Comparison of ENCODE assay signal across 10 cellular contexts in genomic region chr2:64731746-64732145, GRCh38.
A peak's percentile ranks its signal among the peaks of the same experiment; 100 is the strongest.
DNase-seq lines count a peak whose midpoint lies in the region; ATAC-seq and TF ChIP-seq lines count a peak whose summit lies in the region.
"Had no signal": no experiment of that assay in that cellular context is flagged by ENCODE, and none has a peak within 500 bp of the region (broad histone marks: within the 10 kb centered on the region; RNA-seq: fewer than 3 reads in every experiment).

No MANE protein-coding gene starts in this region.

- POLR2A ChIA-PET in Panc1 (lab: Charles Lee) = no interaction called here

- BruUV-seq in Panc1 (replicated peaks; lab: Mats Ljungman, UMichigan) = no TSS peak

- intact Hi-C loops in Panc1 (cut with micrococcal nuclease; ENCODE audit: unreplicated experiment) (no loop called here), left ventricle myocardium inferior (cut with micrococcal nuclease) (loop anchor here (10.0 kb wide), 1 partner anchor 133 kb away; no protein-coding TSS in a partner anchor), psoas muscle (cut with DNase I) (loop anchor here in 1 of 2 donors (5.0 kb wide), 1 partner anchor 54 kb away; no protein-coding TSS in a partner anchor)

- H3K4me3 ChIP-seq in DND-41 (ENCODE audit: low read depth in 1 of 2, low read length in 2 of 2) (no peak overlapping the region), Panc1 (ENCODE audit: low read depth in 2 of 2, low read length in 2 of 2) (no peak overlapping the region), left ventricle myocardium inferior (peak overlapping the region; percentile 56), psoas muscle (peak overlapping the region; percentile 57)

- H3K27ac ChIP-seq in DND-41 (ENCODE audit: low read length) = peak overlapping the region; percentile 64; the same call in 1 of the 2 replicates
- H3K27ac ChIP-seq in Panc1 (ENCODE audit: low read length) = peak overlapping the region; percentile 76
- peak overlapping the region; percentile 83 for H3K27ac ChIP-seq in left ventricle myocardium inferior (replicated peaks)
- H3K27ac ChIP-seq in psoas muscle = peak overlapping the region; percentile 60

- H2AFZ ChIP-seq in DND-41 (ENCODE audit: low read depth, low read length) = peak overlapping the region; percentile 69

- 65 to 71% (median 68%) methylated on average over 5 of the region's 5 CpGs for WGBS in psoas muscle, 3 donors

- H3K4me1 ChIP-seq in DND-41 (ENCODE audit: insufficient read depth, low read length) = peaks cover 34% of the 10 kb centered on the region
- H3K4me1 ChIP-seq in Panc1 (ENCODE audit: control insufficient read depth, insufficient read depth, low read length) = peaks cover 47% of the 10 kb centered on the region
- peaks cover 33% of the 10 kb centered on the region for H3K4me1 ChIP-seq in left ventricle myocardium inferior
- H3K4me1 ChIP-seq in psoas muscle = peaks cover 15% of the 10 kb centered on the region

- H3K79me2 ChIP-seq in DND-41 (ENCODE audit: insufficient read depth, low read length) = no peaks in the 10 kb centered on the region

- no peaks in the 10 kb centered on the region for H3K9me3 ChIP-seq in DND-41 (ENCODE audit: insufficient read depth, low read length, severe bottlenecking)
- H3K9me3 ChIP-seq in Panc1 (ENCODE audit: control insufficient read depth, insufficient read depth, low read depth, low read length) = no peaks in the 10 kb centered on the region
- no peaks in the 10 kb centered on the region for H3K9me3 ChIP-seq in left ventricle myocardium inferior (replicated peaks)
- no peaks in the 10 kb centered on the region for H3K9me3 ChIP-seq in psoas muscle

- no peak for TF ChIP-seq CTCF in DND-41 (IDR thresholded peaks at IDR 0.05; ENCODE audit: borderline replicate concordance, extremely low read depth, low read length, poor library complexity, severe bottlenecking)
- TF ChIP-seq CTCF in Panc1 (IDR thresholded peaks at IDR 0.05) = no peak
- TF ChIP-seq CTCF in left ventricle myocardium inferior (IDR thresholded peaks at IDR 0.05; ENCODE audit: borderline replicate concordance) = no peak
- TF ChIP-seq CTCF in psoas muscle (IDR thresholded peaks at IDR 0.05) = no peak

- DNase-seq in DND-41 = no peak
- no peak for DNase-seq in Panc1 (ENCODE audit: low read depth, low spot score)
- DNase-seq in left ventricle myocardium inferior = no peak
- no peak for DNase-seq in psoas muscle
- DNase-seq in activated CD4-positive, CD25-positive, alpha-beta regulatory T cell treated with anti-CD3 and anti-CD28 coated beads, Interleukin-2, amount 50 U/mL, for 72 hours = no peak
- DNase-seq: activated gamma-delta T cell, DMS79 treated with DMSO at 0.1 percent for 48 hours had no signal

- no peak overlapping the region for H3K9ac ChIP-seq in DND-41 (ENCODE audit: low read depth, low read length)

- no peaks in the 10 kb centered on the region for H3K27me3 ChIP-seq in DND-41 (ENCODE audit: insufficient read depth, low read length, poor library complexity)
- H3K27me3 ChIP-seq in Panc1 (ENCODE audit: control insufficient read depth, insufficient read depth, low read length) = no peaks in the 10 kb centered on the region
- H3K27me3 ChIP-seq in left ventricle myocardium inferior (ENCODE audit: low read depth) = no peaks in the 10 kb centered on the region
- H3K27me3 ChIP-seq in psoas muscle (ENCODE audit: insufficient read depth in 3 of 3, low read length in 2 of 3) = no peaks in the 10 kb centered on the region

- no peaks in the 10 kb centered on the region for H4K20me1 ChIP-seq in DND-41 (ENCODE audit: insufficient read depth, low read length)

- CTCF ChIA-PET in Panc1 (lab: Charles Lee) = interaction anchor here (0.6 kb wide), 1 partner anchor 18 kb away, joined by 7 read pairs; no protein-coding TSS in a partner anchor

- H3K36me3 ChIP-seq in DND-41 (ENCODE audit: insufficient read depth, low read length) = no peaks in the 10 kb centered on the region
- H3K36me3 ChIP-seq in Panc1 (ENCODE audit: control insufficient read depth, insufficient read depth, low read length) = no peaks in the 10 kb centered on the region
- H3K36me3 ChIP-seq in left ventricle myocardium inferior = no peaks in the 10 kb centered on the region
- no peaks in the 10 kb centered on the region for H3K36me3 ChIP-seq in psoas muscle (ENCODE audit: insufficient read depth in 1 of 2, low read depth in 1 of 2)

- H3K4me2 ChIP-seq in DND-41 (ENCODE audit: insufficient read depth, low read length) = peak overlapping the region; percentile 63; the same call in 1 of the 2 replicates

- ATAC-seq in DND-41 (ENCODE audit: insufficient read depth, low read depth) (no peak), Panc1 (no peak), psoas muscle (no peak), GM21717 (IDR thresholded peaks at IDR 0.05; ENCODE audit: unreplicated experiment) (no peak), GM18861 (IDR thresholded peaks at IDR 0.05; ENCODE audit: unreplicated experiment) (no peak), GM18868 (IDR thresholded peaks at IDR 0.05; ENCODE audit: unreplicated experiment) (no peak)

- in situ Hi-C loops in Panc1 (cut with HindIII; ENCODE audit: low pct_unique_long_range_greater_than_20kb, low sequenced_read_pairs) = no loop called here

Comparison
In these comparisons a context has a peak if more than half of its experiments do, and no peak if none do; other contexts are left out.
1. H3K4me3 ChIP-seq: peak in left ventricle myocardium inferior (single experiment) and psoas muscle (single experiment); none in DND-41 (0 of 2) and Panc1 (0 of 2).
2. Peak in every context shown above with its lines, with median percentiles within 50 percentile points of each other: H3K27ac ChIP-seq.